Comparison of ENCODE assay signal across 1 cellular context in the genomic region with DNA sequence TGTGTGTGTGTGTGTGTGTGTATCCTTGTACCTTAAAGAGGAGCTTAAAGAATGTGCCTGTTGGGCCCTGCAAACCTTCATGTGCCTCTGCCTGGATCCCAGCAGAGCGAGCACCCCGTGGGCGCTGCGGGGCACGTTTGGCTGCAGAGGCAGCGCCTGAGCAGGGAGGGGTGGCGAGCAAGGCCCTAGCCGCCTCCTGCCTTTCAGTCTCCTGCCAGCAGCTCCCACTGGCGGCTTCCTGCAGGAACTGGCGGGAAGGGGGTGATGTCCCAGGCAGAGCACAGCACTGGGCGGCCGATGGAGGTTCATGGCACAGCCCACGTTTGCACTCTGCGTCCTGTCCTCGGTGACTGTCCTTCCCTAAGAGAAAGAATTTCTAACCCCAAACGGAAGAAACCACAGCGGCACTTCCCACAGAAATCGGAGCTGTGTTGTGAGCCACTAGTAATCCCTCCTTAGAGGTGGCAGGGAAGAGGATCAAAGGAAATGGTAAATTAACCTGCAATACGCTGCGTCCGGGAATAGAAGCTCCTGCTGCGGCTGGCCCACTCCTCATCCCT.
TF ChIP-seq lines count a peak whose summit lies in the region.

No MANE protein-coding gene starts in this region.

TF ChIP-seq in HEK293, 187 proteins besides CTCF, POLR2A, EP300 and RAD21 (continued from another document):
- TF ChIP-seq ZNF843 (tag by site-specific recombination; IDR thresholded peaks at IDR 0.05) (no peak), ZBTB26 (tag by site-specific recombination; optimal IDR thresholded peaks at IDR 0.05) (peak; percentile 25)
